ENCODE assay signal across 20 cellular contexts in genomic region chr11:89877511-89877910, GRCh38. TPM values are rescaled to one million over a fixed set of nuclear protein-coding genes. Genes with fewer than 3 reads are reported as not detected.
"Had no signal": no experiment of that assay in that cellular context is flagged by ENCODE, and none has a peak within 500 bp of the region (broad histone marks: within the 10 kb centered on the region; RNA-seq: fewer than 3 reads in every experiment).

No MANE protein-coding gene starts in this region.

RNA-seq across cellular contexts. Expression of gene TRIM64B, which starts 0.8 kb away (rescaled TPM):
- total RNA-seq: activated naive CD4-positive, alpha-beta T cell treated with anti-CD3 and anti-CD28 coated beads for 36 hours; activated naive CD4-positive, alpha-beta T cell treated with anti-CD3 and anti-CD28 coated beads, Interleukin-2, amount 50 U/mL, for 72 hours; activated naive CD8-positive, alpha-beta T cell treated with anti-CD3 and anti-CD28 coated beads for 36 hours; activated naive CD8-positive, alpha-beta T cell treated with anti-CD3 and anti-CD28 coated beads, Interleukin-2, amount 10 ng/mL, durations not matched to agents 7 days and 5 days; activated T-cell treated with anti-CD3 and anti-CD28 coated beads, Interleukin-2, amount 50 U/mL, for 4 hours; activated T-cell treated with anti-CD3 and anti-CD28 coated beads, Interleukin-2, amount 50 U/mL, for 72 hours; activated T-helper 1 cell treated with anti-CD3 and anti-CD28 coated beads, Interleukin-12 subunit alpha, Interleukin-12 subunit beta, Interleukin-2, Interleukin-4 antibody, amounts not matched to agents 30 ng/mL and 10 ng/mL and 1 ng/mL, durations not matched to agents 14 hours and 24 hours and 36 hours; activated T-helper 17 cell treated with anti-CD3 and anti-CD28 coated beads, Interleukin-2, amount 50 U/mL, for 72 hours; activated T-helper 2 cell treated with anti-CD3 and anti-CD28 coated beads, Interferon-gamma antibody, Interleukin-2, Interleukin-4, amounts not matched to agents 10 μg/mL and 5 μg/mL and 100 μg/mL, durations not matched to agents 14 hours and 24 hours and 36 hours; adrenal gland; aorta; ascending aorta; body of pancreas; breast epithelium; bronchial epithelial cell; cardiac muscle cell; cardiac septum; cerebellum; chondrocyte had no signal

RNA-seq across cellular contexts. Expression of gene TRIM49D1, which starts 44.5 kb away (rescaled TPM):
- total RNA-seq: activated naive CD4-positive, alpha-beta T cell treated with anti-CD3 and anti-CD28 coated beads for 36 hours; activated naive CD4-positive, alpha-beta T cell treated with anti-CD3 and anti-CD28 coated beads, Interleukin-2, amount 50 U/mL, for 72 hours; activated naive CD8-positive, alpha-beta T cell treated with anti-CD3 and anti-CD28 coated beads for 36 hours; activated naive CD8-positive, alpha-beta T cell treated with anti-CD3 and anti-CD28 coated beads, Interleukin-2, amount 10 ng/mL, durations not matched to agents 7 days and 5 days; activated T-cell treated with anti-CD3 and anti-CD28 coated beads, Interleukin-2, amount 50 U/mL, for 4 hours; activated T-cell treated with anti-CD3 and anti-CD28 coated beads, Interleukin-2, amount 50 U/mL, for 72 hours; activated T-helper 1 cell treated with anti-CD3 and anti-CD28 coated beads, Interleukin-12 subunit alpha, Interleukin-12 subunit beta, Interleukin-2, Interleukin-4 antibody, amounts not matched to agents 30 ng/mL and 10 ng/mL and 1 ng/mL, durations not matched to agents 14 hours and 24 hours and 36 hours; activated T-helper 17 cell treated with anti-CD3 and anti-CD28 coated beads, Interleukin-2, amount 50 U/mL, for 72 hours; activated T-helper 2 cell treated with anti-CD3 and anti-CD28 coated beads, Interferon-gamma antibody, Interleukin-2, Interleukin-4, amounts not matched to agents 10 μg/mL and 5 μg/mL and 100 μg/mL, durations not matched to agents 14 hours and 24 hours and 36 hours; adrenal gland; aorta; ascending aorta; body of pancreas; breast epithelium; bronchial epithelial cell; cardiac muscle cell; cardiac septum; cerebellum; chondrocyte had no signal

RNA-seq across cellular contexts. Expression of gene TRIM49D2, which starts 46.4 kb away (rescaled TPM):
- total RNA-seq: activated naive CD4-positive, alpha-beta T cell treated with anti-CD3 and anti-CD28 coated beads for 36 hours; activated naive CD4-positive, alpha-beta T cell treated with anti-CD3 and anti-CD28 coated beads, Interleukin-2, amount 50 U/mL, for 72 hours; activated naive CD8-positive, alpha-beta T cell treated with anti-CD3 and anti-CD28 coated beads for 36 hours; activated naive CD8-positive, alpha-beta T cell treated with anti-CD3 and anti-CD28 coated beads, Interleukin-2, amount 10 ng/mL, durations not matched to agents 7 days and 5 days; activated T-cell treated with anti-CD3 and anti-CD28 coated beads, Interleukin-2, amount 50 U/mL, for 4 hours; activated T-cell treated with anti-CD3 and anti-CD28 coated beads, Interleukin-2, amount 50 U/mL, for 72 hours; activated T-helper 1 cell treated with anti-CD3 and anti-CD28 coated beads, Interleukin-12 subunit alpha, Interleukin-12 subunit beta, Interleukin-2, Interleukin-4 antibody, amounts not matched to agents 30 ng/mL and 10 ng/mL and 1 ng/mL, durations not matched to agents 14 hours and 24 hours and 36 hours; activated T-helper 17 cell treated with anti-CD3 and anti-CD28 coated beads, Interleukin-2, amount 50 U/mL, for 72 hours; activated T-helper 2 cell treated with anti-CD3 and anti-CD28 coated beads, Interferon-gamma antibody, Interleukin-2, Interleukin-4, amounts not matched to agents 10 μg/mL and 5 μg/mL and 100 μg/mL, durations not matched to agents 14 hours and 24 hours and 36 hours; adrenal gland; aorta; ascending aorta; astrocyte; body of pancreas; breast epithelium; bronchial epithelial cell; cardiac muscle cell; cardiac septum; cerebellum; chondrocyte had no signal
